Comparison of ENCODE assay signal across 11 cellular contexts in the genomic region with DNA sequence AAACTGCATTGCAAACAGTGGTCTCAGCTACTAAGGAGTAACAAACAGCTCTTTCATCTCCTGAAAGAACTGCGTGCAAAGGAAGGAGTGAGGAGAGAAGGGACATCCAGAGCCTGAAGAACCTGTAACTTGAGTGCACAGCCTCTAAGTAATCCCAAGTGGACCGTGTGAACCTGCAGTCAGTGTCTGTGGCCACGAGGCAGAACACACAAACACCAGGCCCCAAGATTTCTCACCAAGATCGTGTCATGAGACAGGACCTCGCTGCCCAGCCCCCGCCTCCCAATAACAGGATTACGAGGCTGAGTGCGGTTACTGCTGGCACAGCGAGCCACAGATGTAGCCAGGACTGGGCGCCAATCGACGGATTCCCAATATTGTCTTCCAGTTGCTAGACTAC.
DNase-seq lines count a peak whose midpoint lies in the region; ATAC-seq, FAIRE-seq and TF ChIP-seq lines count a peak whose summit lies in the region.
"Had no signal": no experiment of that assay in that cellular context is flagged by ENCODE, and none has a peak within 500 bp of the region (broad histone marks: within the 10 kb centered on the region; RNA-seq: fewer than 3 reads in every experiment).

No MANE protein-coding gene starts in this region.

- no peak for DNase-seq in AG04450 (ENCODE audit: low read depth, low spot score)
- no peak for DNase-seq in adipocyte (ENCODE audit: low read depth)
- peak; percentile 16 for DNase-seq in glomerular visceral epithelial cell (ENCODE audit: extremely low spot score)
- DNase-seq in pancreas, result peak in 5 of 6 donors; percentile 65 to 83 (median 81)
- no peak for DNase-seq in D341Med (ENCODE audit: low spot score)
- no peak for DNase-seq in activated naive CD4-positive, alpha-beta T cell treated with anti-CD3 and anti-CD28 coated beads, Interleukin-2, amount 10 ng/mL, durations not matched to agents 7 days and 5 days
- DNase-seq in OCI-M1 (lab: John Stamatoyannopoulos, UW), result no peak
- DNase-seq: effector memory CD8-positive, alpha-beta T cell had no signal

- H3K4me1 ChIP-seq in adipocyte (ENCODE audit: control insufficient read depth, insufficient read depth, low read length) (peaks cover 28% of the 10 kb centered on the region), pancreas (peaks cover 87 to 95% (median 92%) of the 10 kb centered on the region in 3 donors)

- intact Hi-C loops in pancreas (cut with DNase I), result no loop called here

- H3K27ac Mint-ChIP-seq in activated naive CD4-positive, alpha-beta T cell treated with anti-CD3 and anti-CD28 coated beads, Interleukin-2, amount 10 ng/mL, durations not matched to agents 7 days and 5 days, result no peak overlapping the region
- H3K27ac Mint-ChIP-seq: effector memory CD8-positive, alpha-beta T cell; GM23338 had no signal

- H3K4me1 Mint-ChIP-seq in activated naive CD4-positive, alpha-beta T cell treated with anti-CD3 and anti-CD28 coated beads, Interleukin-2, amount 10 ng/mL, durations not matched to agents 7 days and 5 days, result no peaks in the 10 kb centered on the region

- no peaks in the 10 kb centered on the region for H3K36me3 Mint-ChIP-seq in activated naive CD4-positive, alpha-beta T cell treated with anti-CD3 and anti-CD28 coated beads, Interleukin-2, amount 10 ng/mL, durations not matched to agents 7 days and 5 days

- peak overlapping the region; percentile 87 for H3K27ac ChIP-seq in AG04450 (ENCODE audit: low read depth, low read length)
- H3K27ac ChIP-seq in pancreas, result peak overlapping the region; percentile 94 to 98 (median 97)
- H3K27ac ChIP-seq: BLaER1 treated with 17β-estradiol and CSF1 and Interleukin-3, amounts not matched to agents 10 nM and 100 nM had no signal

- CTCF ChIA-PET in AG04450 (lab: Charles Lee), result interaction anchor here (0.6 to 1.5 kb wide), 3 partner anchors 18 to 322 kb away, joined by 4 to 7 read pairs (median 4); no protein-coding TSS in a partner anchor
- CTCF ChIA-PET in activated naive CD4-positive, alpha-beta T cell treated with anti-CD3 and anti-CD28 coated beads, Interleukin-2, amount 10 ng/mL, durations not matched to agents 7 days and 5 days (lab: Charles Lee), result interaction anchor here (1.3 to 3.5 kb wide), 2 partner anchors 18 to 149 kb away, joined by 4 to 12 read pairs; no protein-coding TSS in a partner anchor

- ATAC-seq in pancreas (peak; percentile 1 to 23 (median 10)), HG02571 (IDR thresholded peaks at IDR 0.05; ENCODE audit: unreplicated experiment) (no peak)
- ATAC-seq: effector memory CD8-positive, alpha-beta T cell; GM23338 had no signal

- H3K27me3 Mint-ChIP-seq in activated naive CD4-positive, alpha-beta T cell treated with anti-CD3 and anti-CD28 coated beads, Interleukin-2, amount 10 ng/mL, durations not matched to agents 7 days and 5 days, result peaks cover 57% of the 10 kb centered on the region

- H3K9ac ChIP-seq in adipocyte (ENCODE audit: low read length), result peak overlapping the region; percentile 30
- H3K9ac ChIP-seq: BLaER1 treated with 17β-estradiol and CSF1 and Interleukin-3, amounts not matched to agents 10 nM and 100 nM had no signal

- H3K36me3 ChIP-seq in adipocyte (ENCODE audit: control insufficient read depth, insufficient read depth, low read length, severe bottlenecking) (no peaks in the 10 kb centered on the region), pancreas (no peaks in the 10 kb centered on the region)
- H3K36me3 ChIP-seq: BLaER1 treated with 17β-estradiol and CSF1 and Interleukin-3, amounts not matched to agents 10 nM and 100 nM had no signal

- H3K9me3 ChIP-seq in AG04450 (ENCODE audit: control insufficient read depth, insufficient read depth, low read length) (no peaks in the 10 kb centered on the region; the same call in 1 of the 2 replicates), adipocyte (ENCODE audit: control insufficient read depth, low read length) (no peaks in the 10 kb centered on the region), pancreas (no peaks in the 10 kb centered on the region)
- H3K9me3 ChIP-seq: BLaER1 treated with 17β-estradiol and CSF1 and Interleukin-3, amounts not matched to agents 10 nM and 100 nM had no signal

- H3K27me3 ChIP-seq in AG04450 (ENCODE audit: control insufficient read depth, insufficient read depth, low read length), result no peaks in the 10 kb centered on the region
- peaks cover 2% of the 10 kb centered on the region for H3K27me3 ChIP-seq in adipocyte (replicated peaks; ENCODE audit: control insufficient read depth, insufficient read depth, low read length)
- no peaks in the 10 kb centered on the region for H3K27me3 ChIP-seq in pancreas
- H3K27me3 ChIP-seq: BLaER1 treated with 17β-estradiol and CSF1 and Interleukin-3, amounts not matched to agents 10 nM and 100 nM had no signal

- no peaks in the 10 kb centered on the region for H3K9me3 Mint-ChIP-seq in activated naive CD4-positive, alpha-beta T cell treated with anti-CD3 and anti-CD28 coated beads, Interleukin-2, amount 10 ng/mL, durations not matched to agents 7 days and 5 days
- H3K9me3 Mint-ChIP-seq: effector memory CD8-positive, alpha-beta T cell; GM23338 had no signal

- no peak overlapping the region for H3K4me3 Mint-ChIP-seq in activated naive CD4-positive, alpha-beta T cell treated with anti-CD3 and anti-CD28 coated beads, Interleukin-2, amount 10 ng/mL, durations not matched to agents 7 days and 5 days
- H3K4me3 Mint-ChIP-seq: effector memory CD8-positive, alpha-beta T cell; GM23338 had no signal

- POLR2A ChIA-PET in AG04450 (lab: Yijun Ruan, JAX), result interaction anchor here (1.2 to 1.3 kb wide), 2 partner anchors 38 to 117 kb away, joined by 4 to 9 read pairs; no protein-coding TSS in a partner anchor

- FAIRE-seq in pancreas (lab: Jason Lieb, UNC), result no peak

- H3K4me3 ChIP-seq in AG04450 (ENCODE audit: low read depth, low read length) (no peak overlapping the region), adipocyte (ENCODE audit: low read length) (peak overlapping the region; percentile 54), pancreas (no peak overlapping the region)
- H3K4me3 ChIP-seq: BLaER1 treated with 17β-estradiol and CSF1 and Interleukin-3, amounts not matched to agents 10 nM and 100 nM; GM23338 had no signal

- WGBS in pancreas, 2 donors, result 39 to 42% methylated on average over 12 of the region's 12 CpGs

- TF ChIP-seq CTCF in AG04450 (IDR thresholded peaks at IDR 0.05; ENCODE audit: low read depth, low read length) (no peak), pancreas (IDR thresholded peaks at IDR 0.05) (no peak)

Comparison
In these comparisons a context has a peak if more than half of its experiments do, and no peak if none do; other contexts are left out.
1. DNase-seq: peak in glomerular visceral epithelial cell (single experiment) and pancreas (5 of 6); none in AG04450 (single experiment), adipocyte (single experiment), D341Med (single experiment), activated naive CD4-positive, alpha-beta T cell treated with anti-CD3 and anti-CD28 coated beads, Interleukin-2, amount 10 ng/mL, durations not matched to agents 7 days and 5 days (single experiment) and OCI-M1 (single experiment).